In genomic region chr16:50570808-50571598, GRCh38 we compare ENCODE assay signal across 22 cellular contexts. TPM values are rescaled to one million over a fixed set of nuclear protein-coding genes. Genes with fewer than 3 reads are reported as not detected.
"Had no signal": no experiment of that assay in that cellular context is flagged by ENCODE, and none has a peak within 500 bp of the region (broad histone marks: within the 10 kb centered on the region; RNA-seq: fewer than 3 reads in every experiment).

No MANE protein-coding gene starts in this region.

- DNase-seq: effector memory CD8-positive, alpha-beta T cell; foreskin keratinocyte; immature natural killer cell; left lung; lower lobe of right lung; midbrain; nucleus accumbens; psoas muscle; retina; sigmoid colon; stimulated activated CD4-positive, alpha-beta T cell treated with anti-CD3 and anti-CD28 coated beads, Interleukin-12 subunit alpha, Interleukin-12 subunit beta, amount 100 ng/mL, for 4 hours; stimulated activated naive CD4-positive, alpha-beta T cell; stomach; substantia nigra; transverse colon had no signal

- H3K27ac ChIP-seq: foreskin keratinocyte, left lung, lower lobe of right lung, parathyroid adenoma, psoas muscle, sigmoid colon, skin epidermis, stomach, thoracic aorta, transverse colon had no signal

- H3K36me3 Mint-ChIP-seq: natural killer cell treated with Interleukin-12 subunit alpha and Interleukin-12 subunit beta and Interleukin-15 and Interleukin-18, amount 100 ng/mL, for 72 hours had no signal

- H3K27ac Mint-ChIP-seq: effector memory CD8-positive, alpha-beta T cell; immature natural killer cell; memory B cell; natural killer cell treated with Interleukin-12 subunit alpha and Interleukin-12 subunit beta and Interleukin-15 and Interleukin-18, amount 100 ng/mL, for 72 hours had no signal

- H3K27me3 Mint-ChIP-seq: central memory CD8-positive, alpha-beta T cell; memory B cell had no signal

- H3K4me3 Mint-ChIP-seq: central memory CD8-positive, alpha-beta T cell; effector memory CD8-positive, alpha-beta T cell; immature natural killer cell; memory B cell; natural killer cell treated with Interleukin-12 subunit alpha and Interleukin-12 subunit beta and Interleukin-15 and Interleukin-18, amount 100 ng/mL, for 72 hours had no signal

- H3K9me3 ChIP-seq: left lung, lower lobe of right lung, psoas muscle, sigmoid colon, stomach, thoracic aorta, transverse colon had no signal

- H3K4me1 Mint-ChIP-seq: central memory CD8-positive, alpha-beta T cell; memory B cell had no signal

- H3K27me3 ChIP-seq: foreskin keratinocyte, left lung, sigmoid colon, stomach, transverse colon had no signal

- H3K36me3 ChIP-seq: left lung, lower lobe of right lung, thoracic aorta, transverse colon had no signal

- H3K4me3 ChIP-seq: left lung, lower lobe of right lung, psoas muscle, sigmoid colon, skin epidermis, stomach, thoracic aorta, transverse colon had no signal

- H3K4me1 ChIP-seq: foreskin keratinocyte, parathyroid adenoma, psoas muscle had no signal

- H3K9me3 Mint-ChIP-seq: central memory CD8-positive, alpha-beta T cell; effector memory CD8-positive, alpha-beta T cell; immature natural killer cell; memory B cell; natural killer cell treated with Interleukin-12 subunit alpha and Interleukin-12 subunit beta and Interleukin-15 and Interleukin-18, amount 100 ng/mL, for 72 hours had no signal

RNA-seq across cellular contexts. Expression of gene NKD1, which starts 22.8 kb away (rescaled TPM):
- total RNA-seq: epithelial cell of proximal tubule had no signal
